ENCODE assay signal across 13 cellular contexts in genomic region chr6:140269766-140270165, GRCh38.
DNase-seq lines count a peak whose midpoint lies in the region; ATAC-seq and TF ChIP-seq lines count a peak whose summit lies in the region.
"Had no signal": no experiment of that assay in that cellular context is flagged by ENCODE, and none has a peak within 500 bp of the region (broad histone marks: within the 10 kb centered on the region; RNA-seq: fewer than 3 reads in every experiment).

No MANE protein-coding gene starts in this region.

- no peaks in the 10 kb centered on the region for H3K4me1 ChIP-seq in mucosa of descending colon (ENCODE audit: low read depth)

- no peak overlapping the region for H3K4me3 ChIP-seq in AG10803 (ENCODE audit: low read length)
- no peak overlapping the region for H3K4me3 ChIP-seq in mucosa of descending colon

- no peaks in the 10 kb centered on the region for H3K36me3 ChIP-seq in mucosa of descending colon (ENCODE audit: low read depth)

- peaks cover 2% of the 10 kb centered on the region for H3K9me3 ChIP-seq in mucosa of descending colon

- peak overlapping the region; percentile 18 for H3K27ac ChIP-seq in epithelial cell of prostate

- TF ChIP-seq CTCF in AG10803 (conservative IDR thresholded peaks at IDR 0.05; ENCODE audit: low read length), result no peak
- TF ChIP-seq CTCF in mucosa of descending colon (IDR thresholded peaks at IDR 0.05), result no peak

- intact Hi-C loops in mucosa of descending colon (cut with DNase I, micrococcal nuclease) (no loop called here), posterior vena cava (cut with DNase I) (no loop called here)

- DNase-seq in AG10803 (ENCODE audit: low read depth) (peak; percentile 26), OCI-M1 (lab: John Stamatoyannopoulos, UW) (peak; percentile 15), epithelial cell of prostate (ENCODE audit: low read depth, low spot score) (peak; percentile 26), mucosa of descending colon (no peak), activated T-cell treated with anti-CD3 and anti-CD28 coated beads for 4 hours (no peak), posterior vena cava (ENCODE audit: low spot score) (no peak), NCI-H2081 treated with DMSO at 0.1 percent for 48 hours (lab: John Stamatoyannopoulos, UW) (no peak)
- DNase-seq: activated CD4-positive, alpha-beta memory T cell treated with anti-CD3 and anti-CD28 coated beads, Interleukin-2, amount 10 ng/mL, durations not matched to agents 7 days and 5 days; NCI-H1930; NCI-H526; substantia nigra; SW 1271 had no signal

- ATAC-seq in mucosa of descending colon (peak; percentile 44), HG02970 (IDR thresholded peaks at IDR 0.05; ENCODE audit: low FRiP score, unreplicated experiment) (no peak)

Comparison
In these comparisons a context has a peak if more than half of its experiments do, and no peak if none do; other contexts are left out.
1. DNase-seq: peak in AG10803 (single experiment), OCI-M1 (single experiment) and epithelial cell of prostate (single experiment); none in mucosa of descending colon (0 of 3), activated T-cell treated with anti-CD3 and anti-CD28 coated beads for 4 hours (single experiment), posterior vena cava (single experiment) and NCI-H2081 treated with DMSO at 0.1 percent for 48 hours (single experiment).